13 cellular contexts compared by ENCODE assay signal in the genomic region with DNA sequence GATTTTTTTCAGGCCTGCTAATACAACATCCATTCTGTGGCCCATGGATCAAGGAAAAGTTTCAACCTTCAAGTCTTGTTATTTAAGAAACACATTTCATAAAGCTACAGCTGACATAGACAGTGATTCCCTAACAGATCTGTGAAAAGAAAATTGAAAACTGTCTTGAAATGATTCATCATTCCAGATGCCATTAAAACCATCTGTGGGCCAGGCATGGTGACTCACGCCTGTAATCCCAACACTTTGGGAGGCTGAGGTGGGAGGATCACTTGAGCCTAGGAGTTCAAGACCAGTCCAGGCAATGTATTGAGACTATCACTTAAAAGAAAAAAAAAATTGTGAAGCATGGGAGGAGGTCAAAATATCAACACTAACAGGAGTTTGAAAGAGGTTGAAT. TPM values are rescaled to one million over a fixed set of nuclear protein-coding genes. Genes with fewer than 3 reads are reported as not detected.
DNase-seq lines count a peak whose midpoint lies in the region; ATAC-seq and TF ChIP-seq lines count a peak whose summit lies in the region.
"Had no signal": no experiment of that assay in that cellular context is flagged by ENCODE, and none has a peak within 500 bp of the region (broad histone marks: within the 10 kb centered on the region; RNA-seq: fewer than 3 reads in every experiment).

No MANE protein-coding gene starts in this region.

- POLR2A ChIA-PET in CD4-positive, alpha-beta T cell (lab: Charles Lee): interaction anchor here (0.9 kb wide), 1 partner anchor 10 kb away, joined by 3 read pairs; no protein-coding TSS in a partner anchor

- H3K4me3 ChIP-seq in mesenchymal stem cell (ENCODE audit: insufficient read depth in 1 of 2, low read depth in 1 of 2, low read length in 2 of 2): no peak overlapping the region

- H3K4me1 ChIP-seq in mesenchymal stem cell (ENCODE audit: control insufficient read depth, insufficient read depth, low read depth, low read length): peaks cover 6% of the 10 kb centered on the region

- intact Hi-C loops in CD4-positive, alpha-beta T cell (cut with DNase I, micrococcal nuclease): no loop called here

- H2AFZ ChIP-seq in mesenchymal stem cell (ENCODE audit: low read depth, low read length): no peak overlapping the region

- H2BK5ac ChIP-seq in mesenchymal stem cell (ENCODE audit: low read depth, low read length, poor library complexity, severe bottlenecking): no peak overlapping the region

- no peak overlapping the region for H3K4me2 ChIP-seq in mesenchymal stem cell (ENCODE audit: low read length, poor library complexity, severe bottlenecking)

- no peak overlapping the region for H3K18ac ChIP-seq in mesenchymal stem cell (ENCODE audit: low read depth in 1 of 2, low read length in 2 of 2)

- TF ChIP-seq CTCF in CD4-positive, alpha-beta T cell (IDR thresholded peaks at IDR 0.05): no peak

- H2BK120ac ChIP-seq in mesenchymal stem cell (ENCODE audit: low read depth, low read length): no peak overlapping the region

- peaks cover 34% of the 10 kb centered on the region for H3K4me1 Mint-ChIP-seq in CD4-positive, alpha-beta T cell (ENCODE audit: low read depth)
- H3K4me1 Mint-ChIP-seq in activated naive CD8-positive, alpha-beta T cell (ENCODE audit: low read depth): peaks cover 55% of the 10 kb centered on the region

- no peak overlapping the region for H3K23ac ChIP-seq in mesenchymal stem cell (ENCODE audit: low read length in 2 of 2)

- H3K9ac ChIP-seq in mesenchymal stem cell (ENCODE audit: low read length): no peak overlapping the region

- no peak overlapping the region for H3K14ac ChIP-seq in mesenchymal stem cell (ENCODE audit: low read length in 2 of 2)

- no peaks in the 10 kb centered on the region for H3K9me3 Mint-ChIP-seq in CD4-positive, alpha-beta T cell
- H3K9me3 Mint-ChIP-seq in activated naive CD8-positive, alpha-beta T cell (ENCODE audit: low read depth): no peaks in the 10 kb centered on the region

- no peak for ATAC-seq in CD4-positive, alpha-beta T cell (ENCODE audit: poor library complexity)
- no peak for ATAC-seq in HG03045 (IDR thresholded peaks at IDR 0.05; ENCODE audit: unreplicated experiment)
- ATAC-seq in GM18502 (IDR thresholded peaks at IDR 0.05; ENCODE audit: poor library complexity, unreplicated experiment): no peak

- H3K4ac ChIP-seq in mesenchymal stem cell (ENCODE audit: low read depth in 1 of 2, low read length in 2 of 2): no peak overlapping the region

- no peaks in the 10 kb centered on the region for H3K36me3 ChIP-seq in mesenchymal stem cell (ENCODE audit: control insufficient read depth in 1 of 2, insufficient read depth in 2 of 2, low read depth in 1 of 2, low read length in 2 of 2)

- CTCF ChIA-PET in CD4-positive, alpha-beta T cell (lab: Charles Lee): interaction anchor here (1.4 kb wide), 1 partner anchor 40 kb away, joined by 5 read pairs; no protein-coding TSS in a partner anchor

- no peak for DNase-seq in CD4-positive, alpha-beta T cell
- DNase-seq in HS-5 (ENCODE audit: low read depth) (peak; percentile 69), mesenchymal stem cell (peak; percentile 48), 8988T (no peak), NCI-H187 treated with DMSO at 0.1 percent for 48 hours (lab: John Stamatoyannopoulos, UW) (no peak)
- DNase-seq: activated naive CD4-positive, alpha-beta T cell treated with anti-CD3 and anti-CD28 coated beads, Interleukin-2, amount 50 U/mL, for 16 hours; GOT3; kidney; NCI-H1105 treated with DMSO at 0.1 percent for 48 hours; occipital lobe had no signal

- H4K8ac ChIP-seq in mesenchymal stem cell (ENCODE audit: low read length): no peak overlapping the region

- H3K27ac Mint-ChIP-seq in CD4-positive, alpha-beta T cell: no peak overlapping the region
- peak overlapping the region; percentile 12 for H3K27ac Mint-ChIP-seq in activated naive CD8-positive, alpha-beta T cell

- H3K27me3 ChIP-seq in CD4-positive, alpha-beta T cell (ENCODE audit: control insufficient read depth, insufficient read depth, low read length): no peaks in the 10 kb centered on the region
- no peaks in the 10 kb centered on the region for H3K27me3 ChIP-seq in mesenchymal stem cell (ENCODE audit: control insufficient read depth in 1 of 2, insufficient read depth in 1 of 2, low read length in 2 of 2)

- no peak overlapping the region for H4K91ac ChIP-seq in mesenchymal stem cell (ENCODE audit: low read length)

- H2BK15ac ChIP-seq in mesenchymal stem cell (ENCODE audit: low read depth, poor library complexity, severe bottlenecking): no peak overlapping the region

- H2AK5ac ChIP-seq in mesenchymal stem cell (ENCODE audit: low read length, severe bottlenecking): no peak overlapping the region

- H3K27me3 Mint-ChIP-seq in CD4-positive, alpha-beta T cell: no peaks in the 10 kb centered on the region
- H3K27me3 Mint-ChIP-seq in activated naive CD8-positive, alpha-beta T cell: no peaks in the 10 kb centered on the region

- H3K27ac ChIP-seq in CD4-positive, alpha-beta T cell (ENCODE audit: low read depth, low read length): no peak overlapping the region
- H3K27ac ChIP-seq in mesenchymal stem cell (ENCODE audit: low read length, poor library complexity, severe bottlenecking): peak overlapping the region; percentile 1

- 24% methylated on average over 1 of the region's 1 CpG for WGBS in mesenchymal stem cell

- peaks cover 7% of the 10 kb centered on the region for H3K79me1 ChIP-seq in mesenchymal stem cell (replicated peaks; ENCODE audit: low read length, poor library complexity, severe bottlenecking)

- H3K4me3 Mint-ChIP-seq in CD4-positive, alpha-beta T cell: peak overlapping the region; percentile 1
- peak overlapping the region; percentile 65 for H3K4me3 Mint-ChIP-seq in activated naive CD8-positive, alpha-beta T cell

- no peak overlapping the region for H2BK12ac ChIP-seq in mesenchymal stem cell (ENCODE audit: low read length in 2 of 2)

- peaks cover 14% of the 10 kb centered on the region for H3K36me3 Mint-ChIP-seq in CD4-positive, alpha-beta T cell (ENCODE audit: low read depth)
- peaks cover 4% of the 10 kb centered on the region for H3K36me3 Mint-ChIP-seq in activated naive CD8-positive, alpha-beta T cell

- H3K9me3 ChIP-seq in CD4-positive, alpha-beta T cell (ENCODE audit: control insufficient read depth, low read length): no peaks in the 10 kb centered on the region
- no peaks in the 10 kb centered on the region for H3K9me3 ChIP-seq in mesenchymal stem cell (ENCODE audit: control insufficient read depth, low read length)

RNA-seq across cellular contexts. Expression of a gene that starts 6.0 kb away (rescaled TPM):
- 10 to 100 TPM; 83.3 to 91.4 TPM for total RNA-seq in CD4-positive, alpha-beta T cell
- polyA plus RNA-seq in mesenchymal stem cell (2013, experiment 1 of 2): 3.1 TPM
- polyA plus RNA-seq in mesenchymal stem cell (2013, experiment 2 of 2): 3.1 TPM

Comparison
In these comparisons a context has a peak if more than half of its experiments do, and no peak if none do; other contexts are left out.
1. DNase-seq: peak in HS-5 (single experiment) and mesenchymal stem cell (single experiment); none in CD4-positive, alpha-beta T cell (0 of 10), 8988T (single experiment) and NCI-H187 treated with DMSO at 0.1 percent for 48 hours (single experiment).